ENCODE assay signal across 24 cellular contexts in the genomic region with DNA sequence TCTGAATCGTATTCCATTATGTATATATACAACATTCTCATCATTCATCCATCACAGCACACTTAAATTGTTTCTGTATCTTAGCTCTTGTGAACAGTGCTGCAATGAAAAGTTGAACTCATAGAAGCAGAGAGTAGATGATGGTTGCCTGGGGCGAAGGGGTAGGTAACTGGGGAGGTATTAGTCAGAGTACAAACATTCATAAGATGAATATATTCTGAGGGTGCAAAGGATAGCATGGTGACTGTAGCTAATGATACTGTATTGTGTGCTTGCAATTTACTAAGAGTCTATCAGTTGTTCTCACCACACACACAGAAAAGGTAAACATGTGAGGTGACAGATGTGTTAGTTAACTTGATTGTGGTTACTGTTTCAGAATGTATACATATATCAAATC. TPM values are rescaled to one million over a fixed set of nuclear protein-coding genes. Genes with fewer than 3 reads are reported as not detected.
DNase-seq lines count a peak whose midpoint lies in the region; ATAC-seq, FAIRE-seq and TF ChIP-seq lines count a peak whose summit lies in the region.
"Had no signal": no experiment of that assay in that cellular context is flagged by ENCODE, and none has a peak within 500 bp of the region (broad histone marks: within the 10 kb centered on the region; RNA-seq: fewer than 3 reads in every experiment).

No MANE protein-coding gene starts in this region.

- H3K4me1 Mint-ChIP-seq in stimulated activated effector memory CD8-positive, alpha-beta T cell treated with anti-CD3 and anti-CD28 coated beads, Interleukin-12 subunit alpha, Interleukin-12 subunit beta, amount 100 ng/mL, for 72 hours = no peaks in the 10 kb centered on the region
- H3K4me1 Mint-ChIP-seq: IgD-negative memory B cell had no signal

- DNase-seq in mammary epithelial cell (peak; percentile 23), breast epithelium (ENCODE audit: low spot score in 2 of 2) (no peak), bronchial epithelial cell (ENCODE audit: low read depth) (peak; percentile 39), AG08396 (ENCODE audit: low spot score) (no peak), stomach (no peak), ureter (ENCODE audit: low spot score) (no peak)
- DNase-seq in stimulated activated effector memory CD8-positive, alpha-beta T cell treated with anti-CD3 and anti-CD28 coated beads, Interleukin-12 subunit alpha, Interleukin-12 subunit beta, amount 100 ng/mL, for 72 hours (ENCODE audit: low spot score in 2 of 2) = no peak
- DNase-seq: CD8-positive, alpha-beta T cell; COR-L47; DMS 273 treated with DMSO at 0.1 percent for 48 hours; DMS53; DND-41; GDM1; GOT3; H7; HFFc6 had no signal

- H3K79me2 ChIP-seq in mammary epithelial cell (ENCODE audit: insufficient read depth, low read length) = no peaks in the 10 kb centered on the region

- no peak overlapping the region for H3K4me2 ChIP-seq in mammary epithelial cell (ENCODE audit: insufficient read depth, low read depth, low read length)
- H3K4me2 ChIP-seq: A549, BLaER1 had no signal

- CTCF ChIA-PET in mammary epithelial cell (lab: Charles Lee; ENCODE audit: low non-redundant PET) = no interaction called here

- peak; percentile 51 for ATAC-seq in stimulated activated effector memory CD8-positive, alpha-beta T cell treated with anti-CD3 and anti-CD28 coated beads, Interleukin-12 subunit alpha, Interleukin-12 subunit beta, amount 100 ng/mL, for 72 hours
- ATAC-seq: A549; CD8-positive, alpha-beta T cell; HCT116; HepG2 had no signal

- TF ChIP-seq EP300 in stomach (IDR thresholded peaks at IDR 0.05) = no peak

- no TSS peak for BruUV-seq in mammary epithelial cell (replicated peaks; lab: Mats Ljungman, UMichigan)

- H3K27ac ChIP-seq in mammary epithelial cell (ENCODE audit: insufficient read depth, low read depth, low read length) (no peak overlapping the region), breast epithelium (no peak overlapping the region), stomach (no peak overlapping the region)
- H3K27ac ChIP-seq: 22Rv1, A549, BLaER1 had no signal

- TF ChIP-seq POLR2A in breast epithelium (IDR thresholded peaks at IDR 0.05) = no peak
- TF ChIP-seq POLR2A in stomach (IDR thresholded peaks at IDR 0.05) = no peak

- H3K4me3 ChIP-seq in mammary epithelial cell (replicated peaks in 1 of 3; ENCODE audit: insufficient read depth in 1 of 3, low read depth in 2 of 3, low read length in 3 of 3) (no peak overlapping the region), breast epithelium (no peak overlapping the region), bronchial epithelial cell (ENCODE audit: low read depth, low read length) (no peak overlapping the region), stomach (no peak overlapping the region)
- H3K4me3 ChIP-seq: A549, BLaER1 had no signal

- no peaks in the 10 kb centered on the region for H4K20me1 ChIP-seq in mammary epithelial cell (ENCODE audit: insufficient read depth, low read length)
- H4K20me1 ChIP-seq: BLaER1 had no signal

- no peak overlapping the region for H3K27ac Mint-ChIP-seq in stimulated activated effector memory CD8-positive, alpha-beta T cell treated with anti-CD3 and anti-CD28 coated beads, Interleukin-12 subunit alpha, Interleukin-12 subunit beta, amount 100 ng/mL, for 72 hours
- H3K27ac Mint-ChIP-seq: CD8-positive, alpha-beta T cell; HFFc6; IgD-negative memory B cell had no signal

- no peaks in the 10 kb centered on the region for H3K36me3 ChIP-seq in mammary epithelial cell (ENCODE audit: insufficient read depth, low read length)
- no peaks in the 10 kb centered on the region for H3K36me3 ChIP-seq in breast epithelium
- H3K36me3 ChIP-seq in bronchial epithelial cell (ENCODE audit: control insufficient read depth, insufficient read depth, low read length) = no peaks in the 10 kb centered on the region
- H3K36me3 ChIP-seq in stomach = no peaks in the 10 kb centered on the region
- H3K36me3 ChIP-seq: BLaER1 had no signal

- FAIRE-seq in bronchial epithelial cell (lab: Jason Lieb, UNC) = no peak
- FAIRE-seq: A549, GM12892, GM18507, HepG2 had no signal

- no peaks in the 10 kb centered on the region for H3K9me3 Mint-ChIP-seq in stimulated activated effector memory CD8-positive, alpha-beta T cell treated with anti-CD3 and anti-CD28 coated beads, Interleukin-12 subunit alpha, Interleukin-12 subunit beta, amount 100 ng/mL, for 72 hours
- H3K9me3 Mint-ChIP-seq: CD8-positive, alpha-beta T cell; HFFc6; IgD-negative memory B cell had no signal

- H3K4me1 ChIP-seq in mammary epithelial cell (ENCODE audit: insufficient read depth, low read length) = no peaks in the 10 kb centered on the region
- H3K4me1 ChIP-seq in breast epithelium = no peaks in the 10 kb centered on the region
- H3K4me1 ChIP-seq in stomach = no peaks in the 10 kb centered on the region
- H3K4me1 ChIP-seq: A549 had no signal

- in situ Hi-C loops in mammary epithelial cell (cut with MboI; ENCODE audit: low sequenced_read_pairs in 2 of 2) = no loop called here

- no peak overlapping the region for H3K4me3 Mint-ChIP-seq in stimulated activated effector memory CD8-positive, alpha-beta T cell treated with anti-CD3 and anti-CD28 coated beads, Interleukin-12 subunit alpha, Interleukin-12 subunit beta, amount 100 ng/mL, for 72 hours
- H3K4me3 Mint-ChIP-seq: CD8-positive, alpha-beta T cell; HFFc6; IgD-negative memory B cell had no signal

- dilution Hi-C loops in mammary epithelial cell (cut with HindIII; ENCODE audit: low sequenced_read_pairs) = loop anchor here (10.0 kb wide), 1 partner anchor 253 kb away; no protein-coding TSS in a partner anchor

- no peak overlapping the region for H2AFZ ChIP-seq in mammary epithelial cell (ENCODE audit: low read depth, low read length)

- H3K27me3 ChIP-seq in mammary epithelial cell (ENCODE audit: insufficient read depth, low read length) (peaks cover 2% of the 10 kb centered on the region), breast epithelium (no peaks in the 10 kb centered on the region), bronchial epithelial cell (ENCODE audit: control insufficient read depth, insufficient read depth, low read length) (peaks cover under 1% of the 10 kb centered on the region), stomach (peaks cover 0 to 4% (median 0%) of the 10 kb centered on the region in 3 donors)
- H3K27me3 ChIP-seq: BLaER1 had no signal

- no peak overlapping the region for H3K9ac ChIP-seq in mammary epithelial cell (ENCODE audit: insufficient read depth, low read length)
- H3K9ac ChIP-seq: BLaER1 had no signal

- WGBS in mammary epithelial cell (ENCODE audit: low coverage, missing lambda C conversion rate) = 54% methylated on average over 2 of the region's 2 CpGs
- 63 to 78% (median 75%) methylated on average over 2 of the region's 2 CpGs for whole genome bisulfite sequencing in stomach, 5 donors

- H3K9me3 ChIP-seq in mammary epithelial cell (replicated peaks; ENCODE audit: insufficient read depth, low read length) (no peaks in the 10 kb centered on the region), breast epithelium (no peaks in the 10 kb centered on the region), stomach (no peaks in the 10 kb centered on the region)
- H3K9me3 ChIP-seq: A549, BLaER1 had no signal

- no peaks in the 10 kb centered on the region for H3K36me3 Mint-ChIP-seq in stimulated activated effector memory CD8-positive, alpha-beta T cell treated with anti-CD3 and anti-CD28 coated beads, Interleukin-12 subunit alpha, Interleukin-12 subunit beta, amount 100 ng/mL, for 72 hours
- H3K36me3 Mint-ChIP-seq: CD8-positive, alpha-beta T cell; IgD-negative memory B cell had no signal

- intact Hi-C loops in mammary epithelial cell (cut with micrococcal nuclease) (no loop called here), breast epithelium (cut with DNase I; ENCODE audit: low total_unique reads) (no loop called here), stomach (cut with DNase I; ENCODE audit: low total_unique reads) (no loop called here)

- no peak for TF ChIP-seq CTCF in mammary epithelial cell (conservative IDR thresholded peaks at IDR 0.05 in 1 of 2, IDR thresholded peaks at IDR 0.05 in 1 of 2; ENCODE audit: extremely low read depth in 1 of 2, insufficient read depth in 1 of 2, low read depth in 1 of 2, low read length in 2 of 2)
- no peak for TF ChIP-seq CTCF in breast epithelium (IDR thresholded peaks at IDR 0.05)
- TF ChIP-seq CTCF in bronchial epithelial cell (IDR thresholded peaks at IDR 0.05; ENCODE audit: insufficient read depth, low read length, severe bottlenecking) = no peak
- TF ChIP-seq CTCF in stomach (IDR thresholded peaks at IDR 0.05) = no peak

RNA-seq across cellular contexts. Expression of gene RFPL2, which starts 12.6 kb away (rescaled TPM):
- not detected for total RNA-seq in mammary epithelial cell
- not detected for polyA plus RNA-seq in mammary epithelial cell
- polyA minus RNA-seq in mammary epithelial cell = not detected
- total RNA-seq in breast epithelium = under 1 TPM in 1 of 3 donors, not detected in 2; 0.29 TPM
- total RNA-seq in bronchial epithelial cell = not detected in 2 replicates
- total RNA-seq in stomach = not detected
- polyA plus RNA-seq in stomach = not detected
- not detected for total RNA-seq in ureter
- total RNA-seq: CD8-positive, alpha-beta T cell; HepG2; HFFc6 had no signal
- polyA plus RNA-seq: HepG2, IgD-negative memory B cell had no signal

RNA-seq across cellular contexts. Expression of gene SLC5A4, which starts 37.7 kb away (rescaled TPM):
- not detected for total RNA-seq in mammary epithelial cell
- not detected for polyA plus RNA-seq in mammary epithelial cell
- not detected for polyA minus RNA-seq in mammary epithelial cell
- total RNA-seq in breast epithelium = 1 to 10 TPM in 1 of 3 donors, under 1 TPM in 1, not detected in 1; 0.16 to 1.3 TPM
- not detected in 2 replicates for total RNA-seq in bronchial epithelial cell
- total RNA-seq in stomach = 1 to 10 TPM in 1 of 5 donors, under 1 TPM in 2, not detected in 2; 0.29 to 3.3 (median 0.58) TPM
- not detected for polyA plus RNA-seq in stomach
- total RNA-seq in ureter = 2.1 TPM
- total RNA-seq: CD8-positive, alpha-beta T cell; H7; HepG2; HFFc6 had no signal
- polyA plus RNA-seq: A549, HepG2, IgD-negative memory B cell had no signal

RNA-seq across cellular contexts. Expression of gene C22orf42, which starts 58.4 kb away (rescaled TPM):
- total RNA-seq in mammary epithelial cell = not detected
- not detected for polyA plus RNA-seq in mammary epithelial cell
- polyA minus RNA-seq in mammary epithelial cell = not detected
- not detected for total RNA-seq in breast epithelium
- total RNA-seq in bronchial epithelial cell = not detected in 2 replicates
- total RNA-seq in stomach = not detected
- under 1 TPM in 1 of 3 donors, not detected in 2; 0.13 TPM for polyA plus RNA-seq in stomach
- not detected for total RNA-seq in ureter
- total RNA-seq: CD8-positive, alpha-beta T cell; H7; HepG2; HFFc6 had no signal
- polyA plus RNA-seq: A549, HepG2, IgD-negative memory B cell had no signal

Comparison
In these comparisons a context has a peak if more than half of its experiments do, and no peak if none do; other contexts are left out.
1. DNase-seq: peak in mammary epithelial cell (single experiment) and bronchial epithelial cell (single experiment); none in breast epithelium (0 of 2), stimulated activated effector memory CD8-positive, alpha-beta T cell treated with anti-CD3 and anti-CD28 coated beads, Interleukin-12 subunit alpha, Interleukin-12 subunit beta, amount 100 ng/mL, for 72 hours (0 of 2), AG08396 (single experiment), stomach (single experiment) and ureter (single experiment).